In the genomic region with DNA sequence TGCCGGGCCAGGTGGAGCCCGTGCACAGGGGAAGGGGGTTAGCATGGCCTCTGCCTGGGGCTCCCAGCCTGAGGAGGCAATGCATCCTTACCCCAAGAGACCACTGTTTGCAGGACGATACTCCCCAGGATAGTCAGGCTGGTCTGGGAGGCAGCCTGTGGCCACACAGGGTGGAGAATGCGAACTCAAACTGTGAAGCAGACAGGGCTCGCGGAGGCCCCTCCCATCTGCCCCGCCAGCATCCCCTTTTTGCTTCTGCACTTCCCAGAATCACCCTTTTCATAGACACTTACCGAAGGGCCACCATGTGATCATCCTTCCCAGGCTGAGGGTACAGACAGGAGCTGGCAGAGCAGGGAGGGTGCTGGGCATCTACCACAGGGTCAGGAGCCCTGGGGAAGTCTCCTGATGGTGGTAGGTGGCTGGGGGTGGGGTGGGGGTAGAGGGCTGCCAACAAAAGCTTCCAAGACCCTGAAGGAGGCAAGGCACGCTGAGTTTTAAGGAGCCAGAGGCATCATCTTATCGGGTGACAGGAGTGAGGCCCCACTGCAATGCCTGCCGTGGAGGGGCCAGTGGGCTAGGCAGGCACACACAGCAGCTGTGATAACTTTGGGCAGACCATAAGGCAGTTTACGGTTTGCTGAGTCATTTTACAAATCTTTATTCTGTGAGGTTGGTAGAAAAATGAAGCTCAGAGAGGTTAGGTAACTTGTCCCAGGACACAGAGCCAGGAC, we compare ENCODE assay signal across 9 cellular contexts. TPM values are rescaled to one million over a fixed set of nuclear protein-coding genes. Genes with fewer than 3 reads are reported as not detected.
A peak's percentile ranks its signal among the peaks of the same experiment; 100 is the strongest.
DNase-seq lines count a peak whose midpoint lies in the region; ATAC-seq and TF ChIP-seq lines count a peak whose summit lies in the region.
"Had no signal": no experiment of that assay in that cellular context is flagged by ENCODE, and none has a peak within 500 bp of the region (broad histone marks: within the 10 kb centered on the region; RNA-seq: fewer than 3 reads in every experiment).

No MANE protein-coding gene starts in this region.

- H4K20me1 ChIP-seq in neural cell (ENCODE audit: insufficient read depth), result no peaks in the 10 kb centered on the region

- peak overlapping the region; percentile 48 for H3K9ac ChIP-seq in neural cell (ENCODE audit: low read length)

- peak; percentile 16 for ATAC-seq in GM18498 (IDR thresholded peaks at IDR 0.05; ENCODE audit: unreplicated experiment)
- no peak for ATAC-seq in GM18502 (IDR thresholded peaks at IDR 0.05; ENCODE audit: poor library complexity, unreplicated experiment)

- no peaks in the 10 kb centered on the region for H3K36me3 Mint-ChIP-seq in dendritic cell treated with granulocyte-macrophage colony-stimulating factor and Interleukin-4, amounts not matched to agents 40 ng/mL and 50 ng/mL, for 4 days (ENCODE audit: low read depth)

- no peaks in the 10 kb centered on the region for H3K79me2 ChIP-seq in neural cell (replicated peaks; ENCODE audit: insufficient read depth, low read length)

- DNase-seq in KBM-7 (peak; percentile 43), HuH-7 (ENCODE audit: low spot score) (no peak), COLO668 (lab: John Stamatoyannopoulos, UW; ENCODE audit: unreplicated experiment) (no peak)
- DNase-seq in activated CD4-positive, alpha-beta T cell treated with anti-CD3 and anti-CD28 coated beads, Interleukin-2, amount 50 U/mL, for 4 hours, result no peak

- H3K4me2 ChIP-seq in neural cell (ENCODE audit: low read length), result no peak overlapping the region

- peak overlapping the region; percentile 79 for H3K4me3 Mint-ChIP-seq in dendritic cell treated with granulocyte-macrophage colony-stimulating factor and Interleukin-4, amounts not matched to agents 40 ng/mL and 50 ng/mL, for 4 days

- H2AFZ ChIP-seq in neural cell (ENCODE audit: low read depth, low read length), result peak overlapping the region; percentile 11

- intact Hi-C loops in dendritic cell treated with granulocyte-macrophage colony-stimulating factor and Interleukin-4, amounts not matched to agents 40 ng/mL and 50 ng/mL, for 4 days (cut with micrococcal nuclease), result loop anchor here (1.0 kb wide), 3 partner anchors 31 to 64 kb away; a partner anchor contains a TSS

- H3K4me1 Mint-ChIP-seq in dendritic cell treated with granulocyte-macrophage colony-stimulating factor and Interleukin-4, amounts not matched to agents 40 ng/mL and 50 ng/mL, for 4 days (ENCODE audit: low read depth), result peaks cover 87% of the 10 kb centered on the region

- TF ChIP-seq EP300 in neural cell (conservative IDR thresholded peaks at IDR 0.05; ENCODE audit: poor library complexity, severe bottlenecking), result no peak

- in situ Hi-C loops in KBM-7 (cut with MboI; ENCODE audit: low pct_unique_long_range_greater_than_20kb, low sequenced_read_pairs), result loop anchor here (5.0 to 10.0 kb wide), 2 partner anchors 63 to 211 kb away; no protein-coding TSS in a partner anchor

- H3K27me3 ChIP-seq in neural cell (ENCODE audit: insufficient read depth, low read depth, low read length), result no peaks in the 10 kb centered on the region

- peak overlapping the region; percentile 94 for H3K27ac Mint-ChIP-seq in dendritic cell treated with granulocyte-macrophage colony-stimulating factor and Interleukin-4, amounts not matched to agents 40 ng/mL and 50 ng/mL, for 4 days

- no peak overlapping the region for H3K4me3 ChIP-seq in neural cell (ENCODE audit: low read length)

- H3K9me3 ChIP-seq in neural cell (ENCODE audit: low read length), result no peaks in the 10 kb centered on the region

- TF ChIP-seq RAD21 in neural cell (conservative IDR thresholded peaks at IDR 0.05), result no peak

- H3K36me3 ChIP-seq in neural cell (ENCODE audit: insufficient read depth, low read length), result no peaks in the 10 kb centered on the region

- no peaks in the 10 kb centered on the region for H3K9me2 ChIP-seq in neural cell (ENCODE audit: insufficient read depth, low read length)

- no peaks in the 10 kb centered on the region for H3K27me3 Mint-ChIP-seq in dendritic cell treated with granulocyte-macrophage colony-stimulating factor and Interleukin-4, amounts not matched to agents 40 ng/mL and 50 ng/mL, for 4 days

- no peaks in the 10 kb centered on the region for H3K9me3 Mint-ChIP-seq in dendritic cell treated with granulocyte-macrophage colony-stimulating factor and Interleukin-4, amounts not matched to agents 40 ng/mL and 50 ng/mL, for 4 days

- no peak overlapping the region for H3K27ac ChIP-seq in neural cell (ENCODE audit: low read length)

- no peak for TF ChIP-seq CTCF in neural cell (IDR thresholded peaks at IDR 0.05; ENCODE audit: poor library complexity, severe bottlenecking)

- no peaks in the 10 kb centered on the region for H3F3A ChIP-seq in neural cell (ENCODE audit: insufficient read depth, low read length, poor library complexity, severe bottlenecking)

TF ChIP-seq in neural cell, 6 proteins besides CTCF, POLR2A, EP300 and RAD21:
- no peak for TF ChIP-seq MXI1 (conservative IDR thresholded peaks at IDR 0.05; ENCODE audit: poor library complexity, severe bottlenecking)
- no peak for TF ChIP-seq SMC3 (conservative IDR thresholded peaks at IDR 0.05; ENCODE audit: poor library complexity)
- no peak for TF ChIP-seq TAF1 (IDR thresholded peaks at IDR 0.05; ENCODE audit: low read depth)
- TF ChIP-seq EZH2 (IDR thresholded peaks at IDR 0.05; ENCODE audit: borderline replicate concordance, insufficient read depth, low read length, poor library complexity, severe bottlenecking), result no peak
- TF ChIP-seq POLR2AphosphoS5 (IDR thresholded peaks at IDR 0.05), result no peak
- TF ChIP-seq, protein P1, sequence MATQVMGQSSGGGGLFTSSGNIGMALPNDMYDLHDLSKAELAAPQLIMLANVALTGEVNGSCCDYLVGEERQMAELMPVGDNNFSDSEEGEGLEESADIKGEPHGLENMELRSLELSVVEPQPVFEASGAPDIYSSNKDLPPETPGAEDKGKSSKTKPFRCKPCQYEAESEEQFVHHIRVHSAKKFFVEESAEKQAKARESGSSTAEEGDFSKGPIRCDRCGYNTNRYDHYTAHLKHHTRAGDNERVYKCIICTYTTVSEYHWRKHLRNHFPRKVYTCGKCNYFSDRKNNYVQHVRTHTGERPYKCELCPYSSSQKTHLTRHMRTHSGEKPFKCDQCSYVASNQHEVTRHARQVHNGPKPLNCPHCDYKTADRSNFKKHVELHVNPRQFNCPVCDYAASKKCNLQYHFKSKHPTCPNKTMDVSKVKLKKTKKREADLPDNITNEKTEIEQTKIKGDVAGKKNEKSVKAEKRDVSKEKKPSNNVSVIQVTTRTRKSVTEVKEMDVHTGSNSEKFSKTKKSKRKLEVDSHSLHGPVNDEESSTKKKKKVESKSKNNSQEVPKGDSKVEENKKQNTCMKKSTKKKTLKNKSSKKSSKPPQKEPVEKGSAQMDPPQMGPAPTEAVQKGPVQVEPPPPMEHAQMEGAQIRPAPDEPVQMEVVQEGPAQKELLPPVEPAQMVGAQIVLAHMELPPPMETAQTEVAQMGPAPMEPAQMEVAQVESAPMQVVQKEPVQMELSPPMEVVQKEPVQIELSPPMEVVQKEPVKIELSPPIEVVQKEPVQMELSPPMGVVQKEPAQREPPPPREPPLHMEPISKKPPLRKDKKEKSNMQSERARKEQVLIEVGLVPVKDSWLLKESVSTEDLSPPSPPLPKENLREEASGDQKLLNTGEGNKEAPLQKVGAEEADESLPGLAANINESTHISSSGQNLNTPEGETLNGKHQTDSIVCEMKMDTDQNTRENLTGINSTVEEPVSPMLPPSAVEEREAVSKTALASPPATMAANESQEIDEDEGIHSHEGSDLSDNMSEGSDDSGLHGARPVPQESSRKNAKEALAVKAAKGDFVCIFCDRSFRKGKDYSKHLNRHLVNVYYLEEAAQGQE (IDR thresholded peaks at IDR 0.05; ENCODE audit: borderline replicate concordance), result no peak

RNA-seq across cellular contexts. Expression of a gene that starts 31.3 kb away (rescaled TPM):
- polyA plus RNA-seq in neural cell, result 2.4 and 4.1 TPM in 2 replicates
- 7.8 and 9.0 TPM in 2 replicates for polyA minus RNA-seq in neural cell

RNA-seq across cellular contexts. Expression of a gene that starts 44.6 kb away (rescaled TPM):
- not detected in 2 replicates for polyA plus RNA-seq in neural cell
- not detected in 2 replicates for polyA minus RNA-seq in neural cell
- polyA plus RNA-seq: endothelial cell of umbilical vein had no signal
